Comparison of ENCODE assay signal across 1 cellular context in the genomic region with DNA sequence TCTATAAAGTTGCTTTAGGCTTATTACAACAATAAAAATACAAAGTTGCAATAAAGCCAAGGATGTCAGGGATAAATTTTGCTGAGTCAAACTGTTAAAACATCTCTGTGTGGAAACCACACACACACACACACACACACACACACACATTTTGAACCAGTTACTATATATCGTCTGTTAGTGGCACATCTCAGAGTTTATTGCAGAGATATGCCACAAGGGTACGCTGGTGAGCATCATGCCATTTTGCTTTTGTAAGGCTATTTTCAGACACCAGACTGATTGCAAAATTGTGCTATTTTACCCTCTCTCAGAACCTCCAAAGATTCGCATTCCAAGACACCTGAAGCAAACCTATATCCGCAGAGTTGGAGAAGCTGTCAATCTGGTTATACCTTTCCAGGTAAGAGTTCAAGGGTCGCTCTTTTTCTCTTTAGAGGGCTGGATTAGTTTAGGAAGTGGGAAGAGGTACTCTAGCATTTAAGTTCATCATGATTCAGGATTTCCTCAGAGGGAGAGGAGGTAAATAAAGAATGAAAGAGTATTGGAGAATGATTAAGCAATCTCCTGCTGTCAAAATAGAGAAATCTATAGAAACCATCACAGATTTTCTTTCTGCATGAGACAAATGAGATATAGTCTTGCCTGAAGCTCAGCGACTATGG.
TF ChIP-seq lines count a peak whose summit lies in the region.

No MANE protein-coding gene starts in this region.

TF ChIP-seq in HepG2, 621 proteins besides CTCF, POLR2A, EP300 and RAD21 (continued from another document):
- TF ChIP-seq, protein P1, sequence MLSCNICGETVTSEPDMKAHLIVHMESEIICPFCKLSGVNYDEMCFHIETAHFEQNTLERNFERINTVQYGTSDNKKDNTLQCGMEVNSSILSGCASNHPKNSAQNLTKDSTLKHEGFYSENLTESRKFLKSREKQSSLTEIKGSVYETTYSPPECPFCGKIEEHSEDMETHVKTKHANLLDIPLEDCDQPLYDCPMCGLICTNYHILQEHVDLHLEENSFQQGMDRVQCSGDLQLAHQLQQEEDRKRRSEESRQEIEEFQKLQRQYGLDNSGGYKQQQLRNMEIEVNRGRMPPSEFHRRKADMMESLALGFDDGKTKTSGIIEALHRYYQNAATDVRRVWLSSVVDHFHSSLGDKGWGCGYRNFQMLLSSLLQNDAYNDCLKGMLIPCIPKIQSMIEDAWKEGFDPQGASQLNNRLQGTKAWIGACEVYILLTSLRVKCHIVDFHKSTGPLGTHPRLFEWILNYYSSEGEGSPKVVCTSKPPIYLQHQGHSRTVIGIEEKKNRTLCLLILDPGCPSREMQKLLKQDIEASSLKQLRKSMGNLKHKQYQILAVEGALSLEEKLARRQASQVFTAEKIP (CRISPR knock-in tag; IDR thresholded peaks at IDR 0.05; ENCODE audit: borderline replicate concordance) = no peak
- no peak for TF ChIP-seq MEIS2 (CRISPR knock-in tag; IDR thresholded peaks at IDR 0.05)
- TF ChIP-seq, protein P2, sequence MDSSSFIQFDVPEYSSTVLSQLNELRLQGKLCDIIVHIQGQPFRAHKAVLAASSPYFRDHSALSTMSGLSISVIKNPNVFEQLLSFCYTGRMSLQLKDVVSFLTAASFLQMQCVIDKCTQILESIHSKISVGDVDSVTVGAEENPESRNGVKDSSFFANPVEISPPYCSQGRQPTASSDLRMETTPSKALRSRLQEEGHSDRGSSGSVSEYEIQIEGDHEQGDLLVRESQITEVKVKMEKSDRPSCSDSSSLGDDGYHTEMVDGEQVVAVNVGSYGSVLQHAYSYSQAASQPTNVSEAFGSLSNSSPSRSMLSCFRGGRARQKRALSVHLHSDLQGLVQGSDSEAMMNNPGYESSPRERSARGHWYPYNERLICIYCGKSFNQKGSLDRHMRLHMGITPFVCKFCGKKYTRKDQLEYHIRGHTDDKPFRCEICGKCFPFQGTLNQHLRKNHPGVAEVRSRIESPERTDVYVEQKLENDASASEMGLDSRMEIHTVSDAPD (CRISPR knock-in tag; IDR thresholded peaks at IDR 0.05) = no peak
- TF ChIP-seq, protein P3, sequence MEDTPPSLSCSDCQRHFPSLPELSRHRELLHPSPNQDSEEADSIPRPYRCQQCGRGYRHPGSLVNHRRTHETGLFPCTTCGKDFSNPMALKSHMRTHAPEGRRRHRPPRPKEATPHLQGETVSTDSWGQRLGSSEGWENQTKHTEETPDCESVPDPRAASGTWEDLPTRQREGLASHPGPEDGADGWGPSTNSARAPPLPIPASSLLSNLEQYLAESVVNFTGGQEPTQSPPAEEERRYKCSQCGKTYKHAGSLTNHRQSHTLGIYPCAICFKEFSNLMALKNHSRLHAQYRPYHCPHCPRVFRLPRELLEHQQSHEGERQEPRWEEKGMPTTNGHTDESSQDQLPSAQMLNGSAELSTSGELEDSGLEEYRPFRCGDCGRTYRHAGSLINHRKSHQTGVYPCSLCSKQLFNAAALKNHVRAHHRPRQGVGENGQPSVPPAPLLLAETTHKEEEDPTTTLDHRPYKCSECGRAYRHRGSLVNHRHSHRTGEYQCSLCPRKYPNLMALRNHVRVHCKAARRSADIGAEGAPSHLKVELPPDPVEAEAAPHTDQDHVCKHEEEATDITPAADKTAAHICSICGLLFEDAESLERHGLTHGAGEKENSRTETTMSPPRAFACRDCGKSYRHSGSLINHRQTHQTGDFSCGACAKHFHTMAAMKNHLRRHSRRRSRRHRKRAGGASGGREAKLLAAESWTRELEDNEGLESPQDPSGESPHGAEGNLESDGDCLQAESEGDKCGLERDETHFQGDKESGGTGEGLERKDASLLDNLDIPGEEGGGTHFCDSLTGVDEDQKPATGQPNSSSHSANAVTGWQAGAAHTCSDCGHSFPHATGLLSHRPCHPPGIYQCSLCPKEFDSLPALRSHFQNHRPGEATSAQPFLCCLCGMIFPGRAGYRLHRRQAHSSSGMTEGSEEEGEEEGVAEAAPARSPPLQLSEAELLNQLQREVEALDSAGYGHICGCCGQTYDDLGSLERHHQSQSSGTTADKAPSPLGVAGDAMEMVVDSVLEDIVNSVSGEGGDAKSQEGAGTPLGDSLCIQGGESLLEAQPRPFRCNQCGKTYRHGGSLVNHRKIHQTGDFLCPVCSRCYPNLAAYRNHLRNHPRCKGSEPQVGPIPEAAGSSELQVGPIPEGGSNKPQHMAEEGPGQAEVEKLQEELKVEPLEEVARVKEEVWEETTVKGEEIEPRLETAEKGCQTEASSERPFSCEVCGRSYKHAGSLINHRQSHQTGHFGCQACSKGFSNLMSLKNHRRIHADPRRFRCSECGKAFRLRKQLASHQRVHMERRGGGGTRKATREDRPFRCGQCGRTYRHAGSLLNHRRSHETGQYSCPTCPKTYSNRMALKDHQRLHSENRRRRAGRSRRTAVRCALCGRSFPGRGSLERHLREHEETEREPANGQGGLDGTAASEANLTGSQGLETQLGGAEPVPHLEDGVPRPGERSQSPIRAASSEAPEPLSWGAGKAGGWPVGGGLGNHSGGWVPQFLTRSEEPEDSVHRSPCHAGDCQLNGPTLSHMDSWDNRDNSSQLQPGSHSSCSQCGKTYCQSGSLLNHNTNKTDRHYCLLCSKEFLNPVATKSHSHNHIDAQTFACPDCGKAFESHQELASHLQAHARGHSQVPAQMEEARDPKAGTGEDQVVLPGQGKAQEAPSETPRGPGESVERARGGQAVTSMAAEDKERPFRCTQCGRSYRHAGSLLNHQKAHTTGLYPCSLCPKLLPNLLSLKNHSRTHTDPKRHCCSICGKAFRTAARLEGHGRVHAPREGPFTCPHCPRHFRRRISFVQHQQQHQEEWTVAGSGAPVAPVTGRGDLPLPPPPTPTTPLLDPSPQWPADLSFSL (CRISPR knock-in tag; IDR thresholded peaks at IDR 0.05) = peak; percentile 79
- TF ChIP-seq SMARCE1 (IDR thresholded peaks at IDR 0.05; ENCODE audit: borderline replicate concordance) = no peak
- no peak for TF ChIP-seq ZSCAN22 (CRISPR knock-in tag; IDR thresholded peaks at IDR 0.05)
- TF ChIP-seq MIXL1 (CRISPR knock-in tag; IDR thresholded peaks at IDR 0.05) = peak; percentile 47; the same call in 1 of the 2 replicates
